In the genomic region with DNA sequence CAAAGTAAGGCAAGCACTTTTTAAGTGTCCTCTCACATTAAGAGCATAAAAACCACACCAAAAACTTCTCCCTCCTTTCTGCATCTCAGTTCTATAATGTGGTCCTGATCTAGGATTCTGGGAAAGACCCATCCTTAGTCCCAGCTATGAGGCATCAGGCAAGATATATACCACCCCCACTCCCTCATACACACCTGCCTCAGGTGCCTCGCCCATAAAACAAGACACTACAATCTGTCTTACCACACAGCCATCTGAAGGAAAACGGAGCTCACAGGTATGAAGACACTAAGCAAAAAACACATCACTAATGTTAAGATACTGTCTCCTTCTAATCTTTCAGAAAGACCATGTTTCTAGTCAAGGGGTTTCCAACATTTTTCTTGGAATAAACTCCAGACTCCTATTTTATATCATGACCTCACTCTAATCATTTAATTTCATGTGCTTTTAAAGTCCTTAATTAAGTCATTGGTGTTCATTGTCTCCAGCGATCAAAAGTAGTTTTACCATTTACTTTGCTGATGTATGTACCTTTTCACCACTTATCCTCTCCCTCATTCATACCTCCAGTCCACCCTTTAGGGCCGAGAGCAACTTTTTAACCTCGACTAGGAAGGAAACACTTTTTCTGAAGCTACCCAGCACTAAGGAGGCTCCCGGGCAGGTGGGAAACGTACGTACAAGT, we compare ENCODE assay signal across 8 cellular contexts. TPM values are rescaled to one million over a fixed set of nuclear protein-coding genes. Genes with fewer than 3 reads are reported as not detected.
A peak's percentile ranks its signal among the peaks of the same experiment; 100 is the strongest.
DNase-seq lines count a peak whose midpoint lies in the region; ATAC-seq lines count a peak whose summit lies in the region.

No MANE protein-coding gene starts in this region.

- H3K9me3 ChIP-seq in iPS DF 6.9 (ENCODE audit: control insufficient read depth, insufficient read depth, low read length) = no peaks in the 10 kb centered on the region

- H3K4me3 Mint-ChIP-seq in activated CD4-positive, alpha-beta memory T cell treated with anti-CD3 and anti-CD28 coated beads for 36 hours = peak overlapping the region; percentile 93
- peak overlapping the region; percentile 89 for H3K4me3 Mint-ChIP-seq in stimulated activated memory B cell treated with anti-CD40 and anti-IgM and Interleukin-4, amounts not matched to agents 10 μg/mL and 1 μg/mL and 100 μg/mL, for 72 hours

- no peaks in the 10 kb centered on the region for H3K36me3 ChIP-seq in iPS DF 6.9 (ENCODE audit: control insufficient read depth, insufficient read depth, low read length)

- peak overlapping the region; percentile 97 for H3K27ac Mint-ChIP-seq in activated CD4-positive, alpha-beta memory T cell treated with anti-CD3 and anti-CD28 coated beads for 36 hours
- H3K27ac Mint-ChIP-seq in stimulated activated memory B cell treated with anti-CD40 and anti-IgM and Interleukin-4, amounts not matched to agents 10 μg/mL and 1 μg/mL and 100 μg/mL, for 72 hours = peak overlapping the region; percentile 90

- no peaks in the 10 kb centered on the region for H3K27me3 Mint-ChIP-seq in activated CD4-positive, alpha-beta memory T cell treated with anti-CD3 and anti-CD28 coated beads for 36 hours
- no peaks in the 10 kb centered on the region for H3K27me3 Mint-ChIP-seq in stimulated activated memory B cell treated with anti-CD40 and anti-IgM and Interleukin-4, amounts not matched to agents 10 μg/mL and 1 μg/mL and 100 μg/mL, for 72 hours

- peaks cover 64% of the 10 kb centered on the region for H3K4me1 Mint-ChIP-seq in activated CD4-positive, alpha-beta memory T cell treated with anti-CD3 and anti-CD28 coated beads for 36 hours (ENCODE audit: low read depth)
- peaks cover 67% of the 10 kb centered on the region for H3K4me1 Mint-ChIP-seq in stimulated activated memory B cell treated with anti-CD40 and anti-IgM and Interleukin-4, amounts not matched to agents 10 μg/mL and 1 μg/mL and 100 μg/mL, for 72 hours

- CTCF ChIA-PET in activated CD4-positive, alpha-beta memory T cell treated with anti-CD3 and anti-CD28 coated beads for 36 hours (lab: Charles Lee) = interaction anchor here (0.8 to 4.6 kb wide), 8 partner anchors 9 to 97 kb away, joined by 3 to 33 read pairs (median 13); no protein-coding TSS in a partner anchor

- H3K27me3 ChIP-seq in iPS DF 6.9 (ENCODE audit: control insufficient read depth, insufficient read depth, low read length) = no peaks in the 10 kb centered on the region

- POLR2A ChIA-PET in activated CD4-positive, alpha-beta memory T cell treated with anti-CD3 and anti-CD28 coated beads for 36 hours (lab: Charles Lee) = interaction anchor here (0.6 to 8.5 kb wide), 14 partner anchors 9 to 379 kb away, joined by 3 to 74 read pairs (median 8); a partner anchor contains a TSS

- no peak for ATAC-seq in stimulated activated memory B cell treated with anti-CD40 and anti-IgM and Interleukin-4, amounts not matched to agents 10 μg/mL and 1 μg/mL and 100 μg/mL, for 72 hours
- ATAC-seq in GM18861 (IDR thresholded peaks at IDR 0.05; ENCODE audit: unreplicated experiment) (no peak), HG03159 (IDR thresholded peaks at IDR 0.05; ENCODE audit: unreplicated experiment) (no peak)

- intact Hi-C loops in activated CD4-positive, alpha-beta memory T cell treated with anti-CD3 and anti-CD28 coated beads for 36 hours (cut with micrococcal nuclease) = loop anchor here (2.0 to 5.0 kb wide), 3 partner anchors 155 to 877 kb away; a partner anchor contains a TSS

- no peaks in the 10 kb centered on the region for H3K9me3 Mint-ChIP-seq in activated CD4-positive, alpha-beta memory T cell treated with anti-CD3 and anti-CD28 coated beads for 36 hours
- no peaks in the 10 kb centered on the region for H3K9me3 Mint-ChIP-seq in stimulated activated memory B cell treated with anti-CD40 and anti-IgM and Interleukin-4, amounts not matched to agents 10 μg/mL and 1 μg/mL and 100 μg/mL, for 72 hours

- H3K27ac ChIP-seq in iPS DF 6.9 (ENCODE audit: low read length) = no peak overlapping the region

- WGBS in iPS DF 6.9 (ENCODE audit: insufficient coverage, insufficient read length) = no CpG with 5 or more reads among the region's 8 CpGs

- peak; percentile 32 for DNase-seq in DMS53 (lab: John Stamatoyannopoulos, UW)
- no peak for DNase-seq in DMS53 treated with DMSO at 0.1 percent for 48 hours (lab: John Stamatoyannopoulos, UW; ENCODE audit: unreplicated experiment)
- DNase-seq in activated CD4-positive, alpha-beta memory T cell treated with anti-CD3 and anti-CD28 coated beads for 36 hours = no peak
- no peak for DNase-seq in iPS DF 6.9 (ENCODE audit: low read depth, low spot score)
- no peak for DNase-seq in stimulated activated naive CD4-positive, alpha-beta T cell treated with Interleukin-2 at 50 U/mL for 16 hours (lab: John Stamatoyannopoulos, UW)

- no peaks in the 10 kb centered on the region for H3K4me1 ChIP-seq in iPS DF 6.9 (ENCODE audit: control insufficient read depth, insufficient read depth, low read length)

- H3K4me3 ChIP-seq in iPS DF 6.9 (ENCODE audit: low read length) = peak overlapping the region; percentile 72; the same call in 1 of the 2 replicates

- peaks cover 49% of the 10 kb centered on the region for H3K36me3 Mint-ChIP-seq in activated CD4-positive, alpha-beta memory T cell treated with anti-CD3 and anti-CD28 coated beads for 36 hours
- peaks cover 49% of the 10 kb centered on the region for H3K36me3 Mint-ChIP-seq in stimulated activated memory B cell treated with anti-CD40 and anti-IgM and Interleukin-4, amounts not matched to agents 10 μg/mL and 1 μg/mL and 100 μg/mL, for 72 hours

RNA-seq across cellular contexts. Expression of a gene that starts 1.1 kb away (rescaled TPM):
- 10 to 100 TPM; 62.9 to 65.0 TPM for total RNA-seq in activated CD4-positive, alpha-beta memory T cell treated with anti-CD3 and anti-CD28 coated beads for 36 hours

RNA-seq across cellular contexts. Expression of a gene that starts 53.8 kb away (rescaled TPM):
- under 1 TPM in 1 of 2 experiments, not detected in 1; 0.12 TPM for total RNA-seq in activated CD4-positive, alpha-beta memory T cell treated with anti-CD3 and anti-CD28 coated beads for 36 hours
